In genomic region chr5:68749076-68749475, GRCh38 we compare ENCODE assay signal across 25 cellular contexts.
"Had no signal": no experiment of that assay in that cellular context is flagged by ENCODE, and none has a peak within 500 bp of the region (broad histone marks: within the 10 kb centered on the region; RNA-seq: fewer than 3 reads in every experiment).

No MANE protein-coding gene starts in this region.

- H3K27me3 ChIP-seq: left lung, pancreas, right atrium auricular region, stomach, testis, thyroid gland, transverse colon, vagina had no signal

- H3K27ac ChIP-seq: left lung, pancreas, right atrium auricular region, skin epidermis, stomach, testis, thyroid gland, transverse colon, vagina had no signal

- H3K9me3 ChIP-seq: left lung, mucosa of descending colon, pancreas, right atrium auricular region, stomach, testis, thyroid gland, transverse colon, vagina had no signal

- FAIRE-seq: islet of Langerhans, kidney, pancreas had no signal

- H3K4me3 ChIP-seq: left lung, mucosa of descending colon, pancreas, right atrium auricular region, skin epidermis, stomach, testis, thyroid gland, transverse colon, vagina had no signal

- ATAC-seq: left colon; left lung; mucosa of descending colon; naive thymus-derived CD4-positive, alpha-beta T cell; pancreas; sciatic nerve; stimulated activated naive B cell treated with anti-CD40 and anti-IgM and Interleukin-4, amounts not matched to agents 10 μg/mL and 1 μg/mL and 100 μg/mL, for 72 hours; stimulated activated naive CD8-positive, alpha-beta T cell treated with anti-CD3 and anti-CD28 coated beads, Interleukin-15, Interleukin-2, amounts not matched to agents 100 U/mL and 50 U/mL, for 24 hours had no signal

- H3K36me3 ChIP-seq: left lung, pancreas, right atrium auricular region, stomach, thyroid gland, transverse colon, vagina had no signal

- DNase-seq: hippocampal formation; immature natural killer cell; kidney; left colon; left lung; midbrain; mucosa of descending colon; naive thymus-derived CD4-positive, alpha-beta T cell; nucleus accumbens; pancreas; stimulated activated CD4-positive, alpha-beta T cell treated with anti-CD3 and anti-CD28 coated beads, Interleukin-12 subunit alpha, Interleukin-12 subunit beta, amount 100 ng/mL, for 4 hours; stimulated activated CD4-positive, alpha-beta T cell treated with anti-CD3 and anti-CD28 coated beads, Interleukin-15, amount 100 ng/mL, for 24 hours; stimulated activated CD4-positive, alpha-beta T cell treated with anti-CD3 and anti-CD28 coated beads, Interleukin-2, amount 100 ng/mL, for 24 hours; stimulated activated CD4-positive, alpha-beta T cell treated with anti-CD3 and anti-CD28 coated beads, Interleukin-4, amount 100 ng/mL, for 1 hour; stimulated activated naive B cell treated with anti-CD40 and anti-IgM and Interleukin-4, amounts not matched to agents 10 μg/mL and 1 μg/mL and 100 μg/mL, for 72 hours; stimulated activated naive CD8-positive, alpha-beta T cell treated with anti-CD3 and anti-CD28 coated beads, Interleukin-15, Interleukin-2, amounts not matched to agents 100 U/mL and 50 U/mL, for 24 hours; stomach; testis; thyroid gland; transverse colon had no signal

- H3K4me1 ChIP-seq: left lung, pancreas, right atrium auricular region, testis, transverse colon, vagina had no signal
